ENCODE assay signal across 24 cellular contexts in the genomic region with DNA sequence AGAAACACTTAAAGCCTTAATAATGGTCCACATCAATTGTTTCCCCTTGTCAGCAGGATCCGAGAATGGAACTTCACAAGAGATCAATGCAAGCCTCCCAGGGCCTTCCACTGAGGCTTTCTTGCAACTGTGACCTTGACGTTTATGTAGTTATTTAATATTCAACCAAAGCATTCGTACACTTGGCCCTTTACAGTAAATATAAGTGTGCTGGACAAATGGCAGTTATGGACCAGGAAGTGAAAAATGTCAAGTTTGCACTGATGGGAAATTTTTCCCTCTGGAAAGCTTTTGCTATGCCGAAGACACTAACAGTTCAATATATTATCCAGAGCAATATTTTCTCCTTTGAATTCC.
DNase-seq lines count a peak whose midpoint lies in the region; ATAC-seq, FAIRE-seq and TF ChIP-seq lines count a peak whose summit lies in the region.
"Had no signal": no experiment of that assay in that cellular context is flagged by ENCODE, and none has a peak within 500 bp of the region (broad histone marks: within the 10 kb centered on the region; RNA-seq: fewer than 3 reads in every experiment).

No MANE protein-coding gene starts in this region.

- peak overlapping the region; percentile 44; the same call in 1 of the 2 replicates for H3K4me2 ChIP-seq in OCI-LY1 (ENCODE audit: low read length)
- H3K4me2 ChIP-seq: A549 had no signal

- H3K9me3 ChIP-seq in OCI-LY1 (ENCODE audit: low read length) (no peaks in the 10 kb centered on the region), pancreas (no peaks in the 10 kb centered on the region), Caco-2 (no peaks in the 10 kb centered on the region)
- H3K9me3 ChIP-seq: A549; BLaER1 treated with 17β-estradiol and CSF1 and Interleukin-3, amounts not matched to agents 10 nM and 100 nM had no signal

- CTCF ChIA-PET in Caco-2 (lab: Charles Lee) = interaction anchor here (1.6 kb wide), 1 partner anchor 304 kb away, joined by 3 read pairs; no protein-coding TSS in a partner anchor

- POLR2A ChIA-PET in Caco-2 (lab: Charles Lee) = no interaction called here

- 25 to 29% methylated on average over 4 of the region's 4 CpGs for WGBS in pancreas, 2 donors

- no peak overlapping the region for H3K4me3 ChIP-seq in OCI-LY1 (ENCODE audit: low read depth, low read length, poor library complexity, severe bottlenecking)
- no peak overlapping the region for H3K4me3 ChIP-seq in pancreas
- H3K4me3 ChIP-seq in Caco-2 (ENCODE audit: low read depth, low read length) = no peak overlapping the region
- H3K4me3 ChIP-seq: A549; BLaER1 treated with 17β-estradiol and CSF1 and Interleukin-3, amounts not matched to agents 10 nM and 100 nM; GM12878 had no signal

- H3K4me3 Mint-ChIP-seq in Caco-2 (ENCODE audit: unreplicated experiment) = no peak overlapping the region
- H3K4me3 Mint-ChIP-seq: B cell; CD4-positive, alpha-beta T cell; CD8-positive, alpha-beta T cell had no signal

- peak overlapping the region; percentile 50; the same call in 1 of the 2 replicates for H3K9ac ChIP-seq in OCI-LY1 (ENCODE audit: low read length)

- BruUV-seq in Caco-2 (replicated peaks; lab: Mats Ljungman, UMichigan) = no TSS peak

- TF ChIP-seq CTCF in OCI-LY1 (IDR thresholded peaks at IDR 0.05; ENCODE audit: low read length) (no peak), pancreas (IDR thresholded peaks at IDR 0.05) (no peak), Caco-2 (IDR thresholded peaks at IDR 0.05; ENCODE audit: insufficient read depth in 1 of 2, low read depth in 1 of 2, low read length in 1 of 2, severe bottlenecking in 1 of 2, unreplicated experiment in 1 of 2) (no peak)

- H3K36me3 ChIP-seq in OCI-LY1 (ENCODE audit: insufficient read depth, low read length) (no peaks in the 10 kb centered on the region), pancreas (no peaks in the 10 kb centered on the region), Caco-2 (ENCODE audit: control insufficient read depth, insufficient read depth, low read length) (no peaks in the 10 kb centered on the region)

- no peaks in the 10 kb centered on the region for H3K9me3 Mint-ChIP-seq in Caco-2 (ENCODE audit: unreplicated experiment)
- H3K9me3 Mint-ChIP-seq: CD4-positive, alpha-beta T cell; CD8-positive, alpha-beta T cell had no signal

- no peaks in the 10 kb centered on the region for H3K27me3 Mint-ChIP-seq in Caco-2 (ENCODE audit: insufficient read depth, unreplicated experiment)
- H3K27me3 Mint-ChIP-seq: B cell; CD4-positive, alpha-beta T cell had no signal

- DNase-seq in activated CD8-positive, alpha-beta memory T cell treated with anti-CD3 and anti-CD28 coated beads for 24 hours = peak; percentile 3
- no peak for DNase-seq in activated CD8-positive, alpha-beta memory T cell treated with anti-CD3 and anti-CD28 coated beads, Interleukin-2, amount 50 U/mL, for 48 hours
- DNase-seq in pancreas (no peak), Caco-2 (no peak)
- DNase-seq: AML-193; CD4-positive, alpha-beta T cell; CD8-positive, alpha-beta T cell; DMS 273 treated with DMSO at 0.1 percent for 48 hours; DMS153; DMS53; DMS79; DND-41; EL; GDM1 had no signal

- H4K20me1 ChIP-seq in OCI-LY1 (ENCODE audit: insufficient read depth, low read length) = no peaks in the 10 kb centered on the region

- H3K36me3 Mint-ChIP-seq in Caco-2 (ENCODE audit: insufficient read depth, unreplicated experiment) = no peaks in the 10 kb centered on the region

- H3K27me3 ChIP-seq in OCI-LY1 (ENCODE audit: insufficient read depth, low read length) = no peaks in the 10 kb centered on the region
- H3K27me3 ChIP-seq in pancreas = no peaks in the 10 kb centered on the region
- H3K27me3 ChIP-seq in Caco-2 (replicated peaks; ENCODE audit: control insufficient read depth, insufficient read depth, low read length) = no peaks in the 10 kb centered on the region
- H3K27me3 ChIP-seq: BLaER1 treated with 17β-estradiol and CSF1 and Interleukin-3, amounts not matched to agents 10 nM and 100 nM had no signal

- peak overlapping the region; percentile 91 for H3K27ac ChIP-seq in OCI-LY1 (ENCODE audit: low read depth, low read length, poor library complexity, severe bottlenecking)
- peak overlapping the region in 1 of 4 donors; percentile 25 for H3K27ac ChIP-seq in pancreas
- H3K27ac ChIP-seq: 22Rv1; A549; BLaER1 treated with 17β-estradiol and CSF1 and Interleukin-3, amounts not matched to agents 10 nM and 100 nM; C4-2B had no signal

- intact Hi-C loops in pancreas (cut with DNase I) (loop anchor here (5.0 to 10.0 kb wide), 3 partner anchors 56 to 444 kb away; no protein-coding TSS in a partner anchor), Caco-2 (cut with micrococcal nuclease; ENCODE audit: unreplicated experiment) (loop anchor here (5.0 kb wide), 1 partner anchor 54 kb away; no protein-coding TSS in a partner anchor)

- H3K9me2 ChIP-seq in OCI-LY1 (ENCODE audit: low read depth, low read length) = no peaks in the 10 kb centered on the region

- H2AFZ ChIP-seq in OCI-LY1 (ENCODE audit: low read length) = no peak overlapping the region

- H3K27ac Mint-ChIP-seq in Caco-2 (ENCODE audit: unreplicated experiment) = no peak overlapping the region
- H3K27ac Mint-ChIP-seq: B cell; CD4-positive, alpha-beta T cell; CD8-positive, alpha-beta T cell had no signal

- H3K79me2 ChIP-seq in OCI-LY1 (ENCODE audit: insufficient read depth, low read length) = no peaks in the 10 kb centered on the region

- ATAC-seq in pancreas (peak; percentile 8 to 47 (median 26)), HG02678 (IDR thresholded peaks at IDR 0.05; ENCODE audit: unreplicated experiment) (no peak)
- ATAC-seq: A549; CD8-positive, alpha-beta T cell; GM12878 had no signal

- H3K4me1 ChIP-seq in OCI-LY1 (ENCODE audit: insufficient read depth, low read length, severe bottlenecking) (peaks cover 66% of the 10 kb centered on the region), pancreas (peaks cover 7 to 14% (median 13%) of the 10 kb centered on the region in 3 donors), Caco-2 (no peaks in the 10 kb centered on the region)
- H3K4me1 ChIP-seq: A549 had no signal

- no peak for FAIRE-seq in pancreas (lab: Jason Lieb, UNC)
- FAIRE-seq: A549, GM12878, GM12892, GM18507 had no signal

- H3F3A ChIP-seq in OCI-LY1 (ENCODE audit: insufficient read depth, low read length) = no peaks in the 10 kb centered on the region

- H3K4me1 Mint-ChIP-seq in Caco-2 (ENCODE audit: low read depth, unreplicated experiment) = no peaks in the 10 kb centered on the region
